Comparison of ENCODE assay signal across 7 cellular contexts in genomic region chr5:10564838-10565784, GRCh38. TPM values are rescaled to one million over a fixed set of nuclear protein-coding genes. Genes with fewer than 3 reads are reported as not detected.
DNase-seq lines count a peak whose midpoint lies in the region; ATAC-seq and TF ChIP-seq lines count a peak whose summit lies in the region.

No MANE protein-coding gene starts in this region.

- H3K27me3 Mint-ChIP-seq in endothelial cell (ENCODE audit: unreplicated experiment), result peaks cover 17% of the 10 kb centered on the region
- peaks cover 0 to 12% (median 0%) of the 10 kb centered on the region in 5 donors for H3K27me3 Mint-ChIP-seq in naive thymus-derived CD8-positive, alpha-beta T cell

- no peak for TF ChIP-seq CTCF in RWPE2 (IDR thresholded peaks at IDR 0.05; ENCODE audit: poor library complexity, severe bottlenecking)
- no peak for TF ChIP-seq CTCF in endothelial cell (IDR thresholded peaks at IDR 0.05; ENCODE audit: unreplicated experiment)

- no peak overlapping the region for H3K27ac ChIP-seq in RWPE2 (ENCODE audit: poor library complexity, severe bottlenecking)

- peaks cover 5% of the 10 kb centered on the region for H3K4me1 Mint-ChIP-seq in endothelial cell (ENCODE audit: unreplicated experiment)
- peaks cover 4 to 35% (median 10%) of the 10 kb centered on the region in 4 donors for H3K4me1 Mint-ChIP-seq in naive thymus-derived CD8-positive, alpha-beta T cell

- DNase-seq in RWPE2 (ENCODE audit: low spot score), result peak; percentile 75
- DNase-seq in endothelial cell (ENCODE audit: low spot score), result peak; percentile 27
- peak in 2 of 10 donors; percentile 9 to 12 for DNase-seq in naive thymus-derived CD8-positive, alpha-beta T cell
- no peak for DNase-seq in NCI-H1694 treated with DMSO at 0.1 percent for 48 hours (lab: John Stamatoyannopoulos, UW)
- no peak for DNase-seq in DMS153 (lab: John Stamatoyannopoulos, UW)

- no peaks in the 10 kb centered on the region for H3K9me3 ChIP-seq in RWPE2 (ENCODE audit: severe bottlenecking)

- H3K27ac Mint-ChIP-seq in endothelial cell (ENCODE audit: unreplicated experiment), result no peak overlapping the region
- peak overlapping the region in 6 of 10 donors; percentile 6 to 79 (median 66) for H3K27ac Mint-ChIP-seq in naive thymus-derived CD8-positive, alpha-beta T cell

- no peaks in the 10 kb centered on the region for H3K27me3 ChIP-seq in RWPE2 (ENCODE audit: insufficient read depth, poor library complexity, severe bottlenecking)

- no peaks in the 10 kb centered on the region for H3K36me3 Mint-ChIP-seq in endothelial cell (ENCODE audit: low read depth, unreplicated experiment)
- no peaks in the 10 kb centered on the region for H3K36me3 Mint-ChIP-seq in naive thymus-derived CD8-positive, alpha-beta T cell

- POLR2A ChIA-PET in naive thymus-derived CD8-positive, alpha-beta T cell (lab: Charles Lee), result no interaction called here

- ATAC-seq in GM19455 (IDR thresholded peaks at IDR 0.05; ENCODE audit: unreplicated experiment) (peak; percentile 1), RWPE2 (ENCODE audit: low read depth) (peak; percentile 17), GM21367 (IDR thresholded peaks at IDR 0.05; ENCODE audit: unreplicated experiment) (no peak)
- ATAC-seq in naive thymus-derived CD8-positive, alpha-beta T cell, result no peak

- H3K36me3 ChIP-seq in RWPE2 (ENCODE audit: low read depth), result no peaks in the 10 kb centered on the region

- no peaks in the 10 kb centered on the region for H3K9me3 Mint-ChIP-seq in endothelial cell (ENCODE audit: unreplicated experiment)
- no peaks in the 10 kb centered on the region for H3K9me3 Mint-ChIP-seq in naive thymus-derived CD8-positive, alpha-beta T cell

- H3K4me1 ChIP-seq in RWPE2 (ENCODE audit: insufficient read depth, poor library complexity, severe bottlenecking), result peaks cover 13% of the 10 kb centered on the region

- H3K4me3 ChIP-seq in RWPE2 (ENCODE audit: severe bottlenecking), result peak overlapping the region; percentile 91

- peak overlapping the region; percentile 89 for H3K4me3 Mint-ChIP-seq in endothelial cell (ENCODE audit: unreplicated experiment)
- H3K4me3 Mint-ChIP-seq in naive thymus-derived CD8-positive, alpha-beta T cell, result peak overlapping the region; percentile 72 to 90 (median 87)

RNA-seq across cellular contexts. Expression of gene ANKRD33B, which starts 1.2 kb away (rescaled TPM):
- total RNA-seq in endothelial cell (ENCODE audit: unreplicated experiment), result 7.0 TPM
- total RNA-seq in naive thymus-derived CD8-positive, alpha-beta T cell, result 1 to 10 TPM; 1.1 to 1.2 TPM
- under 1 TPM in 1 of 3 donors, not detected in 2; 0.06 TPM for polyA plus RNA-seq in naive thymus-derived CD8-positive, alpha-beta T cell

Comparison
In these comparisons a context has a peak if more than half of its experiments do, and no peak if none do; other contexts are left out.
1. ATAC-seq: peak in GM19455 (single experiment) and RWPE2 (single experiment); none in naive thymus-derived CD8-positive, alpha-beta T cell (0 of 2) and GM21367 (single experiment).
2. DNase-seq: peak in RWPE2 (single experiment) and endothelial cell (single experiment); none in NCI-H1694 treated with DMSO at 0.1 percent for 48 hours (single experiment) and DMS153 (single experiment).